In the genomic region with DNA sequence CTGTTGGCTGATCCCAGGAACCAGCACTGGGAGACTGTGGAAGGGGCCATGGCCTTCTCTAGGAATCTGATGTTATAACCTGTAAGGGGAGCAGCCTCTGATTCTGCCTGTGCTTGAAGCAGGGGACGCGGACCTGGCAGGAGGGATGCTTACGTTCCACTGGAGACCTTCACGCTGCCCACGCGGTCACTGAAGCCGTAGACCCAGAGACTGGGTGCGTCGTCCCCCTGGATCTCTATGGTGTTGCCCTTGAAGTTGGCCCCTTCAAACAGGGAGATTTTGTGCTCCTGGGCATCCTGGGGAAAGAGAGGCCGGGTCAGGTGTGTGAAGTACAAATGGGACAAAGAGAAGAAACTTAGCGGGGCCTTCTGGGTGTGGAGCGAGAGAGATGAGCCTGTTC, we compare ENCODE assay signal across 1 cellular context.
TF ChIP-seq lines count a peak whose summit lies in the region.

No MANE protein-coding gene starts in this region.

TF ChIP-seq in IMR-90, 13 proteins besides CTCF, POLR2A, EP300 and RAD21:
- TF ChIP-seq CHD1 (IDR thresholded peaks at IDR 0.05; ENCODE audit: low read depth, low read length) = no peak
- TF ChIP-seq FOS (IDR thresholded peaks at IDR 0.05; ENCODE audit: low read depth, low read length) = no peak
- no peak for TF ChIP-seq CEBPB (IDR thresholded peaks at IDR 0.05; ENCODE audit: low read depth, low read length)
- no peak for TF ChIP-seq SMC3 (IDR thresholded peaks at IDR 0.05; ENCODE audit: low read depth, low read length)
- TF ChIP-seq, protein P1, sequence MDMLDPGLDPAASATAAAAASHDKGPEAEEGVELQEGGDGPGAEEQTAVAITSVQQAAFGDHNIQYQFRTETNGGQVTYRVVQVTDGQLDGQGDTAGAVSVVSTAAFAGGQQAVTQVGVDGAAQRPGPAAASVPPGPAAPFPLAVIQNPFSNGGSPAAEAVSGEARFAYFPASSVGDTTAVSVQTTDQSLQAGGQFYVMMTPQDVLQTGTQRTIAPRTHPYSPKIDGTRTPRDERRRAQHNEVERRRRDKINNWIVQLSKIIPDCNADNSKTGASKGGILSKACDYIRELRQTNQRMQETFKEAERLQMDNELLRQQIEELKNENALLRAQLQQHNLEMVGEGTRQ (IDR thresholded peaks at IDR 0.05; ENCODE audit: low read depth, low read length) = no peak
- TF ChIP-seq, protein P2, sequence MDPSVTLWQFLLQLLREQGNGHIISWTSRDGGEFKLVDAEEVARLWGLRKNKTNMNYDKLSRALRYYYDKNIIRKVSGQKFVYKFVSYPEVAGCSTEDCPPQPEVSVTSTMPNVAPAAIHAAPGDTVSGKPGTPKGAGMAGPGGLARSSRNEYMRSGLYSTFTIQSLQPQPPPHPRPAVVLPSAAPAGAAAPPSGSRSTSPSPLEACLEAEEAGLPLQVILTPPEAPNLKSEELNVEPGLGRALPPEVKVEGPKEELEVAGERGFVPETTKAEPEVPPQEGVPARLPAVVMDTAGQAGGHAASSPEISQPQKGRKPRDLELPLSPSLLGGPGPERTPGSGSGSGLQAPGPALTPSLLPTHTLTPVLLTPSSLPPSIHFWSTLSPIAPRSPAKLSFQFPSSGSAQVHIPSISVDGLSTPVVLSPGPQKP (IDR thresholded peaks at IDR 0.05; ENCODE audit: borderline replicate concordance, low read depth, low read length) = no peak
- TF ChIP-seq NFE2L2 (IDR thresholded peaks at IDR 0.05; ENCODE audit: low read depth, low read length) = no peak
- TF ChIP-seq RCOR1 (IDR thresholded peaks at IDR 0.05; ENCODE audit: insufficient replicate concordance, low read length) = no peak
- TF ChIP-seq MXI1 (IDR thresholded peaks at IDR 0.05; ENCODE audit: borderline replicate concordance, low read depth, low read length) = no peak
